In the genomic region with DNA sequence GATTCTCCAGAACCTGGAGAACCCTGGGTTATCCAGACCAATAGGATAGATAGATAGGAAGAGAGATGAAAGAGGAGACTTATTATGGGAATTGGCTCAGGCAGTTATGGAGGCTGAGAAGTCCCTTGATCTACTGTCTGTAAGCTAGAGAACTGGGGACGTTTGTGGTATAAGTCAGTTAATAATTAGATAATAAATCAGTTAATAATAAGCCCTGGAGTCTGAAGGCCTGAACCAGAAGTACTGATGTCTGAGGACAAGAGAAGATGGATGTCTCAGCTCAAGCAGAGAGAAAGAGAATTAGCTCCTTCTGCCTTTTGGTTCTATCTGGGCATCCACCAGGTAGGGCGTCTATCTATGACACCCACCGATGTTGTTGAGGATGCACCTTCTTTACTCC, we compare ENCODE assay signal across 32 cellular contexts.
"Had no signal": no experiment of that assay in that cellular context is flagged by ENCODE, and none has a peak within 500 bp of the region (broad histone marks: within the 10 kb centered on the region; RNA-seq: fewer than 3 reads in every experiment).

No MANE protein-coding gene starts in this region.

- ATAC-seq: activated naive CD4-positive, alpha-beta T cell treated with anti-CD3 and anti-CD28 coated beads, Interleukin-2, amount 50 U/mL, for 72 hours; activated naive CD8-positive, alpha-beta T cell treated with anti-CD3 and anti-CD28 coated beads, Interleukin-2, amount 50 U/mL, for 24 hours; activated T-cell treated with anti-CD3 and anti-CD28 coated beads, Interleukin-2, amount 50 U/mL, for 4 hours; activated T-cell treated with anti-CD3 and anti-CD28 coated beads, Interleukin-2, amount 50 U/mL, for 72 hours; activated T-helper 17 cell treated with anti-CD3 and anti-CD28 coated beads, Interleukin-2, amount 50 U/mL, for 72 hours; body of pancreas had no signal

- H3K9me3 ChIP-seq: adrenal gland, ascending aorta, body of pancreas, breast epithelium had no signal

- H3K36me3 ChIP-seq: adrenal gland, ascending aorta, brain microvascular endothelial cell, breast epithelium, cardiac muscle cell had no signal

- DNase-seq: activated effector memory CD4-positive, alpha-beta T cell treated with anti-CD3 and anti-CD28 coated beads, Interleukin-2, amount 50 U/mL, for 16 hours; activated effector memory CD4-positive, alpha-beta T cell treated with Interleukin-2 at 50 U/mL for 16 hours; activated gamma-delta T cell; activated gamma-delta T cell treated with Interleukin-2 at 50 U/mL for 16 hours; activated naive CD4-positive, alpha-beta T cell; activated naive CD4-positive, alpha-beta T cell treated with anti-CD3 and anti-CD28 coated beads for 36 hours; activated naive CD4-positive, alpha-beta T cell treated with anti-CD3 and anti-CD28 coated beads, Interleukin-2, amount 10 ng/mL, durations not matched to agents 7 days and 5 days; activated naive CD4-positive, alpha-beta T cell treated with anti-CD3 and anti-CD28 coated beads, Interleukin-2, amount 50 U/mL, for 16 hours; activated naive CD4-positive, alpha-beta T cell treated with Interleukin-2 at 50 U/mL for 16 hours; activated naive CD8-positive, alpha-beta T cell treated with anti-CD3 and anti-CD28 coated beads for 36 hours; activated naive CD8-positive, alpha-beta T cell treated with anti-CD3 and anti-CD28 coated beads, Interleukin-2, amount 10 ng/mL, durations not matched to agents 7 days and 5 days; activated naive CD8-positive, alpha-beta T cell treated with anti-CD3 and anti-CD28 coated beads, Interleukin-2, amount 50 U/mL, for 24 hours; activated T-cell treated with anti-CD3 and anti-CD28 coated beads for 4 hours; activated T-cell treated with anti-CD3 and anti-CD28 coated beads, Interleukin-2, amount 50 U/mL, for 1 hour; activated T-cell treated with anti-CD3 and anti-CD28 coated beads, Interleukin-2, amount 50 U/mL, for 24 hours; activated T-cell treated with anti-CD3 and anti-CD28 coated beads, Interleukin-2, amount 50 U/mL, for 4 hours; activated T-cell treated with anti-CD3 and anti-CD28 coated beads, Interleukin-2, amount 50 U/mL, for 48 hours; activated T-cell treated with anti-CD3 and anti-CD28 coated beads, Interleukin-2, amount 50 U/mL, for 72 hours; amniotic stem cell; amygdala; aorta; body of pancreas; brain microvascular endothelial cell; caudate nucleus; central memory CD4-positive, alpha-beta T cell; cerebellar nuclear complex had no signal

- H3K4me3 ChIP-seq: adrenal gland, ascending aorta, body of pancreas, breast epithelium, cardiac muscle cell had no signal

- H3K27me3 ChIP-seq: adrenal gland, ascending aorta, body of pancreas, brain microvascular endothelial cell, breast epithelium, cardiac muscle cell had no signal

- H3K4me1 ChIP-seq: adrenal gland, ascending aorta, body of pancreas had no signal

- H3K27ac ChIP-seq: adrenal gland, ascending aorta, body of pancreas, brain microvascular endothelial cell, breast epithelium, cardiac muscle cell had no signal
